8 cellular contexts compared by ENCODE assay signal in the genomic region with DNA sequence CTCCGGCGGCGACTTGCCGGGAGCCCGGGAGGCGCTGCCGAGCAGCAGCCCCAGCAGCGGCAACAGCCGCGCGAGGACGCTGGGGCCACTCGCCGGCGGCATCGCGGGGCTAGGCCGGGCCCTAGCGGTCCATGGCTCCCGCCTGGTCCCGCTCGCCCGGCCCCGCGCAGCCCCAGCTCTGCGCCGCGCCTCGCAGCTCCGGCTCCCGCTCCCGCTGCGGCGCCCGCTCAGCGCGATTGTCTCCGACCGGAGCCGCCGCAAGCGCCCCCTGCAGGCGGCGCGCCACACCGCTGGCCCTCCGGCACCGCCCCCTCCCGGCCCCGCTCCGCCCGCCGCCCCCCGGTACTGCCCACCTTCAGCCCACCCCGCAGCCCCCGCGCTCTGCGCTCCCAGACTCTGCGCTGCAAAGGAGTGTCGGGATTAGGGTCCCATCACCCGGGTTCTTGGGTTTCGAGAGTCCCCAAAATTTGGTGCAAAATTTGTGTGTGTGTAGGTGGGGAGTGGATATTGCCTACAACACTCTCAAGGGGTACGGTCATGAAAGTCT. TPM values are rescaled to one million over a fixed set of nuclear protein-coding genes. Genes with fewer than 3 reads are reported as not detected.
A peak's percentile ranks its signal among the peaks of the same experiment; 100 is the strongest.
DNase-seq lines count a peak whose midpoint lies in the region; ATAC-seq, FAIRE-seq and TF ChIP-seq lines count a peak whose summit lies in the region.

A gene (minus strand): TSS at position 241 of the 547 bp plus-strand sequence. CDS start 139 bp downstream, at position 102.

- peaks cover 31% of the 10 kb centered on the region for H3K27me3 ChIP-seq in gastroesophageal sphincter
- peaks cover 98% of the 10 kb centered on the region for H3K27me3 ChIP-seq in neutrophil
- peaks cover 44% of the 10 kb centered on the region for H3K27me3 ChIP-seq in transverse colon

- POLR2A ChIA-PET in RWPE1 (lab: Yijun Ruan, JAX; ENCODE audit: low non-redundant PET), result no interaction called here

- peak within 1 kb of the TSS; percentile 33 to 71 for H3K4me3 ChIP-seq in gastroesophageal sphincter
- H3K4me3 ChIP-seq in neutrophil (ENCODE audit: low read depth in 1 of 2, low read length in 1 of 2), result peak within 1 kb of the TSS; percentile 51 to 64
- peak within 1 kb of the TSS; percentile 52 to 83 (median 63) for H3K4me3 ChIP-seq in transverse colon

- no peaks in the 10 kb centered on the region for H3K36me3 ChIP-seq in gastroesophageal sphincter
- no peaks in the 10 kb centered on the region for H3K36me3 ChIP-seq in neutrophil
- H3K36me3 ChIP-seq in transverse colon, result no peaks in the 10 kb centered on the region

- ATAC-seq in gastroesophageal sphincter, result peak; percentile 85
- ATAC-seq in GM19467 (IDR thresholded peaks at IDR 0.05; ENCODE audit: unreplicated experiment), result no peak

- TF ChIP-seq POLR2A in gastroesophageal sphincter (IDR thresholded peaks at IDR 0.05) (no peak), transverse colon (IDR thresholded peaks at IDR 0.05) (no peak)

- intact Hi-C loops in transverse colon (cut with DNase I; ENCODE audit: low total_unique reads), result no loop called here

- H3K27ac ChIP-seq in RWPE1, result peak within 1 kb of the TSS; percentile 38
- H3K27ac ChIP-seq in gastroesophageal sphincter, result peak within 1 kb of the TSS in 1 of 4 donors; percentile 70
- H3K27ac ChIP-seq in neutrophil, result no peak within 1 kb of the TSS
- peak within 1 kb of the TSS in 1 of 4 donors; percentile 13 for H3K27ac ChIP-seq in transverse colon

- DNase-seq in GM10266 (ENCODE audit: extremely low spot score) (peak; percentile 94), HTR-8/SVneo (ENCODE audit: insufficient read length, low spot score) (peak; percentile 82), RWPE1 (ENCODE audit: low spot score) (peak; percentile 56), transverse colon (peak; percentile 53)
- peak in 3 of 4 experiments; percentile 30 to 66 (median 31) for DNase-seq in activated naive CD4-positive, alpha-beta T cell (lab: John Stamatoyannopoulos, UW)

- in situ Hi-C loops in transverse colon (cut with MboI; ENCODE audit: low pct_ligation_motif_present in 1 of 4, low pct_unique_long_range_greater_than_20kb in 1 of 4, low sequenced_read_pairs in 3 of 4), result no loop called here

- TF ChIP-seq CTCF in GM10266 (IDR thresholded peaks at IDR 0.05; ENCODE audit: control insufficient read depth, insufficient read depth, low read depth, missing control alignments) (peak; percentile 86), RWPE1 (conservative IDR thresholded peaks at IDR 0.05; ENCODE audit: low read depth) (peak; percentile 94), gastroesophageal sphincter (IDR thresholded peaks at IDR 0.05) (peak in 3 of 4 experiments; percentile 67 to 85 (median 70)), neutrophil (IDR thresholded peaks at IDR 0.05) (peak; percentile 87), transverse colon (IDR thresholded peaks at IDR 0.05) (peak in 4 of 5 experiments; percentile 9 to 82 (median 67))

- 0 to 10% methylated on average over 3 of the region's 63 CpGs for WGBS in gastroesophageal sphincter (ENCODE audit: low coverage in 1 of 2), 2 donors
- 0% methylated on average over 34 of the region's 63 CpGs; no CpG with 5 or more reads in 1 of the 2 donors for WGBS in transverse colon (ENCODE audit: low coverage in 1 of 2), 2 donors

- FAIRE-seq in HTR-8/SVneo (lab: Jason Lieb, UNC), result peak; percentile 91

- CTCF ChIA-PET in RWPE1 (lab: Yijun Ruan, JAX), result interaction anchor here (0.6 to 1.9 kb wide), 14 partner anchors 8 to 417 kb away, joined by 3 to 19 read pairs (median 4); no protein-coding TSS in a partner anchor

- H3K9me3 ChIP-seq in gastroesophageal sphincter (no peaks in the 10 kb centered on the region), neutrophil (no peaks in the 10 kb centered on the region), transverse colon (no peaks in the 10 kb centered on the region)

- TF ChIP-seq EP300 in gastroesophageal sphincter (IDR thresholded peaks at IDR 0.05) (no peak), transverse colon (IDR thresholded peaks at IDR 0.05; ENCODE audit: low read depth) (no peak)

- peaks cover 0 to 37% (median 7%) of the 10 kb centered on the region in 3 donors for H3K4me1 ChIP-seq in gastroesophageal sphincter
- H3K4me1 ChIP-seq in neutrophil (ENCODE audit: control insufficient read depth in 1 of 2, insufficient read depth in 1 of 2, low read depth in 1 of 2, low read length in 1 of 2), result peaks cover 6 to 14% of the 10 kb centered on the region in 2 experiments
- H3K4me1 ChIP-seq in transverse colon, result peaks cover 0 to 13% (median 4%) of the 10 kb centered on the region in 4 donors

RNA-seq across cellular contexts. Expression of the gene that starts here (rescaled TPM):
- 1 to 10 TPM in 2 of 4 donors, under 1 TPM in 1, not detected in 1; 0.50 to 3.0 (median 2.3) TPM for total RNA-seq in gastroesophageal sphincter
- total RNA-seq in transverse colon, result 1 to 10 TPM in 1 of 4 donors, under 1 TPM in 2, not detected in 1; 0.14 to 7.9 (median 0.95) TPM

Comparison
In these comparisons a context has a peak if more than half of its experiments do, and no peak if none do; other contexts are left out.
1. DNase-seq: peak in every context shown above with its lines; median percentile 94 in GM10266; 82 in HTR-8/SVneo; 56 in RWPE1; 53 in transverse colon; 31 in activated naive CD4-positive, alpha-beta T cell.